ENCODE assay signal across 4 cellular contexts in the genomic region with DNA sequence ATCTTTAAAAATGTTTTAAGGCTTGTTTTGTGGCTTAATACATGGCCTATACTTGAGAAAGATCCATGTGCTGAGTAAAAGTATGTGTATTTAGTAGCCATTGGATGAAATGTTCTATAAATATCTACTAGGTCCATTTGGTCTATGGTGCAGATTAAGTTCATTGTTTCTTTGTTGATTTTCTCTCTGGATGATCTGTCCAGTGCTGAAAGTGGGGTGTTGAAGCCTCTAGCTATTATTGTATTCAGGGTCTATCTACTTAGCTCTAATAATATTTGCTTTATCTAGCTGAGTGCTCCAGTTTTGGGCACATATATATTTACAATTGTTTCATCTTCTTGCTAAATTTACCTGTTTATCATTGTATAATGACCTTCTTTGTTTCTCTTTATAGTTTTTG.
A peak's percentile ranks its signal among the peaks of the same experiment; 100 is the strongest.
TF ChIP-seq lines count a peak whose summit lies in the region.

No MANE protein-coding gene starts in this region.

TF ChIP-seq in A549, 52 proteins besides CTCF, POLR2A, EP300 and RAD21:
- TF ChIP-seq, protein P1, sequence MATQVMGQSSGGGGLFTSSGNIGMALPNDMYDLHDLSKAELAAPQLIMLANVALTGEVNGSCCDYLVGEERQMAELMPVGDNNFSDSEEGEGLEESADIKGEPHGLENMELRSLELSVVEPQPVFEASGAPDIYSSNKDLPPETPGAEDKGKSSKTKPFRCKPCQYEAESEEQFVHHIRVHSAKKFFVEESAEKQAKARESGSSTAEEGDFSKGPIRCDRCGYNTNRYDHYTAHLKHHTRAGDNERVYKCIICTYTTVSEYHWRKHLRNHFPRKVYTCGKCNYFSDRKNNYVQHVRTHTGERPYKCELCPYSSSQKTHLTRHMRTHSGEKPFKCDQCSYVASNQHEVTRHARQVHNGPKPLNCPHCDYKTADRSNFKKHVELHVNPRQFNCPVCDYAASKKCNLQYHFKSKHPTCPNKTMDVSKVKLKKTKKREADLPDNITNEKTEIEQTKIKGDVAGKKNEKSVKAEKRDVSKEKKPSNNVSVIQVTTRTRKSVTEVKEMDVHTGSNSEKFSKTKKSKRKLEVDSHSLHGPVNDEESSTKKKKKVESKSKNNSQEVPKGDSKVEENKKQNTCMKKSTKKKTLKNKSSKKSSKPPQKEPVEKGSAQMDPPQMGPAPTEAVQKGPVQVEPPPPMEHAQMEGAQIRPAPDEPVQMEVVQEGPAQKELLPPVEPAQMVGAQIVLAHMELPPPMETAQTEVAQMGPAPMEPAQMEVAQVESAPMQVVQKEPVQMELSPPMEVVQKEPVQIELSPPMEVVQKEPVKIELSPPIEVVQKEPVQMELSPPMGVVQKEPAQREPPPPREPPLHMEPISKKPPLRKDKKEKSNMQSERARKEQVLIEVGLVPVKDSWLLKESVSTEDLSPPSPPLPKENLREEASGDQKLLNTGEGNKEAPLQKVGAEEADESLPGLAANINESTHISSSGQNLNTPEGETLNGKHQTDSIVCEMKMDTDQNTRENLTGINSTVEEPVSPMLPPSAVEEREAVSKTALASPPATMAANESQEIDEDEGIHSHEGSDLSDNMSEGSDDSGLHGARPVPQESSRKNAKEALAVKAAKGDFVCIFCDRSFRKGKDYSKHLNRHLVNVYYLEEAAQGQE (IDR thresholded peaks at IDR 0.05) = peak; percentile 44; the same call in 1 of the 2 replicates
- TF ChIP-seq CEBPB (IDR thresholded peaks at IDR 0.05) = no peak
- no peak for TF ChIP-seq RFX5 (IDR thresholded peaks at IDR 0.05)

TF ChIP-seq in GM23338, 12 proteins besides CTCF, POLR2A, EP300 and RAD21:
- TF ChIP-seq, protein P1 (IDR thresholded peaks at IDR 0.05; ENCODE audit: unreplicated experiment) = peak; percentile 44
- no peak for TF ChIP-seq ZNF114 (CRISPR knock-in tag; IDR thresholded peaks at IDR 0.05)

TF ChIP-seq in Ishikawa, 13 proteins besides CTCF, POLR2A, EP300 and RAD21:
- TF ChIP-seq, protein P1 (IDR thresholded peaks at IDR 0.05; ENCODE audit: low read depth) = peak; percentile 74
- no peak for TF ChIP-seq YY1 (IDR thresholded peaks at IDR 0.05; ENCODE audit: low read depth)

TF ChIP-seq in GM12878, 131 proteins besides CTCF, POLR2A, EP300 and RAD21:
- TF ChIP-seq, protein P1 (IDR thresholded peaks at IDR 0.05; ENCODE audit: low read depth, low read length) = 0 out of 2 replicates have a peak, but pooled peaks have one; percentile 45
- TF ChIP-seq, protein P2, sequence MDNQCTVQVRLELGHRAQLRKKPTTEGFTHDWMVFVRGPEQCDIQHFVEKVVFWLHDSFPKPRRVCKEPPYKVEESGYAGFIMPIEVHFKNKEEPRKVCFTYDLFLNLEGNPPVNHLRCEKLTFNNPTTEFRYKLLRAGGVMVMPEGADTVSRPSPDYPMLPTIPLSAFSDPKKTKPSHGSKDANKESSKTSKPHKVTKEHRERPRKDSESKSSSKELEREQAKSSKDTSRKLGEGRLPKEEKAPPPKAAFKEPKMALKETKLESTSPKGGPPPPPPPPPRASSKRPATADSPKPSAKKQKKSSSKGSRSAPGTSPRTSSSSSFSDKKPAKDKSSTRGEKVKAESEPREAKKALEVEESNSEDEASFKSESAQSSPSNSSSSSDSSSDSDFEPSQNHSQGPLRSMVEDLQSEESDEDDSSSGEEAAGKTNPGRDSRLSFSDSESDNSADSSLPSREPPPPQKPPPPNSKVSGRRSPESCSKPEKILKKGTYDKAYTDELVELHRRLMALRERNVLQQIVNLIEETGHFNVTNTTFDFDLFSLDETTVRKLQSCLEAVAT (IDR thresholded peaks at IDR 0.05) = no peak
- TF ChIP-seq FOS (IDR thresholded peaks at IDR 0.05; ENCODE audit: borderline replicate concordance, extremely low read depth, insufficient read length) = no peak
- TF ChIP-seq NR2C2 (IDR thresholded peaks at IDR 0.05; ENCODE audit: borderline replicate concordance, control insufficient read depth, insufficient read length, low read depth) = no peak
